ENCODE assay signal across 8 cellular contexts in genomic region chr6:35522660-35523658, GRCh38. TPM values are rescaled to one million over a fixed set of nuclear protein-coding genes. Genes with fewer than 3 reads are reported as not detected.
DNase-seq lines count a peak whose midpoint lies in the region; ATAC-seq and TF ChIP-seq lines count a peak whose summit lies in the region.

No MANE protein-coding gene starts in this region.

- peak overlapping the region; percentile 65 for H3K27ac Mint-ChIP-seq in activated T-helper 17 cell treated with anti-CD3 and anti-CD28 coated beads, Interleukin-2, amount 50 U/mL, for 72 hours

- no peaks in the 10 kb centered on the region for H3K27me3 Mint-ChIP-seq in activated T-helper 17 cell treated with anti-CD3 and anti-CD28 coated beads, Interleukin-2, amount 50 U/mL, for 72 hours

- no peak overlapping the region for H3K27ac ChIP-seq in Panc1 (ENCODE audit: low read length)

- no TSS peak for BruUV-seq in Panc1 (replicated peaks; lab: Mats Ljungman, UMichigan)

- no peaks in the 10 kb centered on the region for H3K9me3 Mint-ChIP-seq in activated T-helper 17 cell treated with anti-CD3 and anti-CD28 coated beads, Interleukin-2, amount 50 U/mL, for 72 hours

- peak overlapping the region; percentile 77 for H3K4me3 Mint-ChIP-seq in activated T-helper 17 cell treated with anti-CD3 and anti-CD28 coated beads, Interleukin-2, amount 50 U/mL, for 72 hours

- POLR2A ChIA-PET in Panc1 (lab: Charles Lee), result interaction anchor here (0.6 kb wide), 1 partner anchor 204 kb away, joined by 8 read pairs; no protein-coding TSS in a partner anchor

- in situ Hi-C loops in Panc1 (cut with HindIII; ENCODE audit: low pct_unique_long_range_greater_than_20kb, low sequenced_read_pairs), result no loop called here

- no peaks in the 10 kb centered on the region for H3K4me1 ChIP-seq in Panc1 (ENCODE audit: control insufficient read depth, insufficient read depth, low read length)

- H3K4me1 Mint-ChIP-seq in activated T-helper 17 cell treated with anti-CD3 and anti-CD28 coated beads, Interleukin-2, amount 50 U/mL, for 72 hours, result no peaks in the 10 kb centered on the region

- H3K9me3 ChIP-seq in Panc1 (ENCODE audit: control insufficient read depth, insufficient read depth, low read depth, low read length), result no peaks in the 10 kb centered on the region

- intact Hi-C loops in Panc1 (cut with micrococcal nuclease; ENCODE audit: unreplicated experiment), result loop anchor here (2.0 kb wide), 1 partner anchor 214 kb away; the partner anchor contains the start of gene ARMC12

- ATAC-seq in Panc1, result peak; percentile 95
- peak; percentile 93 for ATAC-seq in activated T-helper 17 cell treated with anti-CD3 and anti-CD28 coated beads, Interleukin-2, amount 50 U/mL, for 72 hours (replicated peaks)
- no peak for ATAC-seq in HG02938 (IDR thresholded peaks at IDR 0.05; ENCODE audit: unreplicated experiment)

- H3K4me3 ChIP-seq in Panc1 (ENCODE audit: low read depth in 2 of 2, low read length in 2 of 2) (peak overlapping the region in 1 of 2 experiments; percentile 20; a peak in 1 of 4 replicates), fibroblast of villous mesenchyme (ENCODE audit: low read depth, low read length) (peak overlapping the region; percentile 31)

- no peaks in the 10 kb centered on the region for H3K36me3 Mint-ChIP-seq in activated T-helper 17 cell treated with anti-CD3 and anti-CD28 coated beads, Interleukin-2, amount 50 U/mL, for 72 hours (ENCODE audit: low read depth)

- DNase-seq in EH (ENCODE audit: low read depth) (peak; percentile 64), HUDEP-2 (lab: John Stamatoyannopoulos, UW; ENCODE audit: unreplicated experiment in 76 of 76) (peak in 60 of 76 experiments; percentile 15 to 83 (median 57)), Panc1 (ENCODE audit: low read depth, low spot score) (peak; percentile 51), fibroblast of villous mesenchyme (ENCODE audit: low read depth) (peak; percentile 66), nucleus accumbens (lab: John Stamatoyannopoulos, UW) (peak in 41 of 56 donors; percentile 2 to 60 (median 27)), stromal cell of bone marrow (ENCODE audit: low read depth) (peak; percentile 29)

- CTCF ChIA-PET in Panc1 (lab: Charles Lee), result interaction anchor here (0.5 to 1.9 kb wide), 27 partner anchors 8 to 621 kb away, joined by 3 to 14 read pairs (median 4); partner anchors contain the start of gene ARMC12

- TF ChIP-seq CTCF in Panc1 (IDR thresholded peaks at IDR 0.05), result peak; percentile 97
- TF ChIP-seq CTCF in fibroblast of villous mesenchyme (IDR thresholded peaks at IDR 0.05; ENCODE audit: insufficient read depth, low read depth, low read length), result peak; percentile 90

- no peaks in the 10 kb centered on the region for H3K27me3 ChIP-seq in Panc1 (ENCODE audit: control insufficient read depth, insufficient read depth, low read length)

- no peaks in the 10 kb centered on the region for H3K36me3 ChIP-seq in Panc1 (ENCODE audit: control insufficient read depth, insufficient read depth, low read length)

RNA-seq across cellular contexts. Expression of gene TULP1, which starts 10.3 kb away (rescaled TPM):
- total RNA-seq in Panc1 (2021; ENCODE audit: unreplicated experiment) (not detected), fibroblast of villous mesenchyme (not detected in 2 replicates)
- not detected for polyA plus RNA-seq in Panc1 (2012; ENCODE audit: insufficient read length)
- not detected for total RNA-seq in activated T-helper 17 cell treated with anti-CD3 and anti-CD28 coated beads, Interleukin-2, amount 50 U/mL, for 72 hours

RNA-seq across cellular contexts. Expression of gene TEAD3, which starts 26.1 kb away (rescaled TPM):
- total RNA-seq in Panc1 (2021; ENCODE audit: unreplicated experiment) (10.7 TPM), fibroblast of villous mesenchyme (23.7 and 27.1 TPM in 2 replicates)
- 14.6 TPM for polyA plus RNA-seq in Panc1 (2012; ENCODE audit: insufficient read length)
- 1 to 10 TPM in 1 of 2 donors, under 1 TPM in 1; 0.80 to 1.8 TPM for total RNA-seq in activated T-helper 17 cell treated with anti-CD3 and anti-CD28 coated beads, Interleukin-2, amount 50 U/mL, for 72 hours

RNA-seq across cellular contexts. Expression of gene RPL10A, which starts 54.8 kb away (rescaled TPM):
- total RNA-seq in Panc1 (2021; ENCODE audit: unreplicated experiment), result 732 TPM
- polyA plus RNA-seq in Panc1 (2012; ENCODE audit: insufficient read length), result 904 TPM
- total RNA-seq in activated T-helper 17 cell treated with anti-CD3 and anti-CD28 coated beads, Interleukin-2, amount 50 U/mL, for 72 hours, result 1,000 to 10,000 TPM; 1,667 to 1,900 TPM
- total RNA-seq in fibroblast of villous mesenchyme, result 1,513 and 2,144 TPM in 2 replicates
